In genomic region chr15:69303337-69304175, GRCh38 we compare ENCODE assay signal across 12 cellular contexts. TPM values are rescaled to one million over a fixed set of nuclear protein-coding genes. Genes with fewer than 3 reads are reported as not detected.
A peak's percentile ranks its signal among the peaks of the same experiment; 100 is the strongest.
DNase-seq lines count a peak whose midpoint lies in the region; ATAC-seq, FAIRE-seq and TF ChIP-seq lines count a peak whose summit lies in the region.
"Had no signal": no experiment of that assay in that cellular context is flagged by ENCODE, and none has a peak within 500 bp of the region (broad histone marks: within the 10 kb centered on the region; RNA-seq: fewer than 3 reads in every experiment).

No MANE protein-coding gene starts in this region.

- no peaks in the 10 kb centered on the region for H3K9me3 Mint-ChIP-seq in activated CD4-positive, alpha-beta memory T cell treated with anti-CD3 and anti-CD28 coated beads, Interleukin-2, amount 10 ng/mL, durations not matched to agents 7 days and 5 days
- H3K9me3 Mint-ChIP-seq: activated naive CD4-positive, alpha-beta T cell treated with anti-CD3 and anti-CD28 coated beads, Interleukin-2, amount 10 ng/mL, durations not matched to agents 7 days and 5 days; stimulated activated effector memory CD8-positive, alpha-beta T cell treated with anti-CD3 and anti-CD28 coated beads, Interleukin-12 subunit alpha, Interleukin-12 subunit beta, amount 100 ng/mL, for 72 hours had no signal

- ATAC-seq in HG03196 (IDR thresholded peaks at IDR 0.05; ENCODE audit: unreplicated experiment): no peak
- ATAC-seq: stimulated activated effector memory CD8-positive, alpha-beta T cell treated with anti-CD3 and anti-CD28 coated beads, Interleukin-12 subunit alpha, Interleukin-12 subunit beta, amount 100 ng/mL, for 72 hours had no signal

- H3K9me3 ChIP-seq in adipocyte (ENCODE audit: control insufficient read depth, low read length) (no peaks in the 10 kb centered on the region), kidney (ENCODE audit: control insufficient read depth in 1 of 2, low read length in 2 of 2) (no peaks in the 10 kb centered on the region)

- intact Hi-C loops in kidney (cut with DNase I): no loop called here

- H3K36me3 ChIP-seq in adipocyte (ENCODE audit: control insufficient read depth, insufficient read depth, low read length, severe bottlenecking) (no peaks in the 10 kb centered on the region), kidney (ENCODE audit: control insufficient read depth in 1 of 2, insufficient read depth in 2 of 2, low read length in 2 of 2) (peaks cover 0 to 11% of the 10 kb centered on the region in 2 donors)

- H3K4me3 ChIP-seq in adipocyte (ENCODE audit: low read length) (peak overlapping the region; percentile 19), kidney (ENCODE audit: low read length in 2 of 2) (no peak overlapping the region)

- H3K36me3 Mint-ChIP-seq in activated CD4-positive, alpha-beta memory T cell treated with anti-CD3 and anti-CD28 coated beads, Interleukin-2, amount 10 ng/mL, durations not matched to agents 7 days and 5 days (ENCODE audit: low read depth): no peaks in the 10 kb centered on the region
- H3K36me3 Mint-ChIP-seq: activated naive CD4-positive, alpha-beta T cell treated with anti-CD3 and anti-CD28 coated beads, Interleukin-2, amount 10 ng/mL, durations not matched to agents 7 days and 5 days; stimulated activated effector memory CD8-positive, alpha-beta T cell treated with anti-CD3 and anti-CD28 coated beads, Interleukin-12 subunit alpha, Interleukin-12 subunit beta, amount 100 ng/mL, for 72 hours had no signal

- FAIRE-seq in kidney (lab: Jason Lieb, UNC): no peak

- H3K4me1 ChIP-seq in adipocyte (ENCODE audit: control insufficient read depth, insufficient read depth, low read length) (peaks cover 36% of the 10 kb centered on the region), kidney (ENCODE audit: control insufficient read depth in 1 of 2, insufficient read depth in 1 of 2, low read depth in 1 of 2, low read length in 2 of 2) (peaks cover 43 to 44% of the 10 kb centered on the region in 2 donors)

- POLR2A ChIA-PET in activated CD4-positive, alpha-beta memory T cell treated with anti-CD3 and anti-CD28 coated beads, Interleukin-2, amount 10 ng/mL, durations not matched to agents 7 days and 5 days (lab: Charles Lee): no interaction called here

- H3K4me1 Mint-ChIP-seq in activated CD4-positive, alpha-beta memory T cell treated with anti-CD3 and anti-CD28 coated beads, Interleukin-2, amount 10 ng/mL, durations not matched to agents 7 days and 5 days: no peaks in the 10 kb centered on the region
- H3K4me1 Mint-ChIP-seq: activated naive CD4-positive, alpha-beta T cell treated with anti-CD3 and anti-CD28 coated beads, Interleukin-2, amount 10 ng/mL, durations not matched to agents 7 days and 5 days had no signal

- H3K27ac Mint-ChIP-seq in activated CD4-positive, alpha-beta memory T cell treated with anti-CD3 and anti-CD28 coated beads, Interleukin-2, amount 10 ng/mL, durations not matched to agents 7 days and 5 days: no peak overlapping the region
- H3K27ac Mint-ChIP-seq: activated naive CD4-positive, alpha-beta T cell treated with anti-CD3 and anti-CD28 coated beads, Interleukin-2, amount 10 ng/mL, durations not matched to agents 7 days and 5 days; stimulated activated effector memory CD8-positive, alpha-beta T cell treated with anti-CD3 and anti-CD28 coated beads, Interleukin-12 subunit alpha, Interleukin-12 subunit beta, amount 100 ng/mL, for 72 hours had no signal

- DNase-seq in CD1c-positive myeloid dendritic cell (ENCODE audit: extremely low spot score) (peak; percentile 20), HuH-7.5 (ENCODE audit: low spot score) (peak; percentile 56), adipocyte (ENCODE audit: low read depth) (no peak), kidney (peak; percentile 37), amniotic stem cell (lab: John Stamatoyannopoulos, UW) (no peak)
- no peak for DNase-seq in activated CD4-positive, alpha-beta memory T cell treated with anti-CD3 and anti-CD28 coated beads, Interleukin-2, amount 10 ng/mL, durations not matched to agents 7 days and 5 days
- no peak for DNase-seq in activated CD8-positive, alpha-beta memory T cell treated with anti-CD3 and anti-CD28 coated beads, Interleukin-2, amount 50 U/mL, for 4 hours
- DNase-seq: activated naive CD4-positive, alpha-beta T cell treated with anti-CD3 and anti-CD28 coated beads, Interleukin-2, amount 10 ng/mL, durations not matched to agents 7 days and 5 days; COR-L47; NCI-H526 treated with DMSO at 0.1 percent for 48 hours had no signal

- CTCF ChIA-PET in activated CD4-positive, alpha-beta memory T cell treated with anti-CD3 and anti-CD28 coated beads, Interleukin-2, amount 10 ng/mL, durations not matched to agents 7 days and 5 days (lab: Charles Lee): no interaction called here

- no peaks in the 10 kb centered on the region for H3K27me3 ChIP-seq in adipocyte (replicated peaks; ENCODE audit: control insufficient read depth, insufficient read depth, low read length)

- H3K27ac ChIP-seq in kidney (ENCODE audit: low read depth in 2 of 2, low read length in 2 of 2): peak overlapping the region; percentile 95 to 96

- peaks cover 31% of the 10 kb centered on the region for H3K27me3 Mint-ChIP-seq in activated CD4-positive, alpha-beta memory T cell treated with anti-CD3 and anti-CD28 coated beads, Interleukin-2, amount 10 ng/mL, durations not matched to agents 7 days and 5 days

- no peak for TF ChIP-seq CTCF in kidney (IDR thresholded peaks at IDR 0.05; ENCODE audit: borderline replicate concordance, extremely low read depth, insufficient read depth)

- H3K9ac ChIP-seq in adipocyte (ENCODE audit: low read length) (peak overlapping the region; percentile 30), kidney (ENCODE audit: low read length in 2 of 2) (peak overlapping the region; percentile 8 to 18)

- no peak overlapping the region for H3K4me3 Mint-ChIP-seq in activated CD4-positive, alpha-beta memory T cell treated with anti-CD3 and anti-CD28 coated beads, Interleukin-2, amount 10 ng/mL, durations not matched to agents 7 days and 5 days
- H3K4me3 Mint-ChIP-seq: activated naive CD4-positive, alpha-beta T cell treated with anti-CD3 and anti-CD28 coated beads, Interleukin-2, amount 10 ng/mL, durations not matched to agents 7 days and 5 days; stimulated activated effector memory CD8-positive, alpha-beta T cell treated with anti-CD3 and anti-CD28 coated beads, Interleukin-12 subunit alpha, Interleukin-12 subunit beta, amount 100 ng/mL, for 72 hours had no signal

RNA-seq across cellular contexts. Expression of gene PAQR5, which starts 4.8 kb away (rescaled TPM):
- total RNA-seq in kidney: 51.3 TPM
- polyA plus RNA-seq in kidney (ENCODE audit: insufficient read depth, low read depth, low replicate concordance): 32.7 TPM
- not detected for total RNA-seq in activated CD4-positive, alpha-beta memory T cell treated with anti-CD3 and anti-CD28 coated beads, Interleukin-2, amount 10 ng/mL, durations not matched to agents 7 days and 5 days

Comparison
In these comparisons a context has a peak if more than half of its experiments do, and no peak if none do; other contexts are left out.
1. DNase-seq: peak in CD1c-positive myeloid dendritic cell (single experiment), HuH-7.5 (single experiment) and kidney (single experiment); none in adipocyte (single experiment), amniotic stem cell (single experiment), activated CD4-positive, alpha-beta memory T cell treated with anti-CD3 and anti-CD28 coated beads, Interleukin-2, amount 10 ng/mL, durations not matched to agents 7 days and 5 days (single experiment) and activated CD8-positive, alpha-beta memory T cell treated with anti-CD3 and anti-CD28 coated beads, Interleukin-2, amount 50 U/mL, for 4 hours (single experiment).
2. RNA of gene PAQR5, which starts 4.8 kb away (total RNA-seq): 51.3 TPM in kidney (single experiment); not detected in activated CD4-positive, alpha-beta memory T cell treated with anti-CD3 and anti-CD28 coated beads, Interleukin-2, amount 10 ng/mL, durations not matched to agents 7 days and 5 days; every median in the first group is over 10 times any median in the second.